In genomic region chr21:41846536-41846935, GRCh38 we compare ENCODE assay signal across 20 cellular contexts.
"Had no signal": no experiment of that assay in that cellular context is flagged by ENCODE, and none has a peak within 500 bp of the region (broad histone marks: within the 10 kb centered on the region; RNA-seq: fewer than 3 reads in every experiment).

No MANE protein-coding gene starts in this region.

- H3K4me3 Mint-ChIP-seq: activated CD8-positive, alpha-beta T cell treated with anti-CD3 and anti-CD28 coated beads for 36 hours; activated naive CD8-positive, alpha-beta T cell treated with anti-CD3 and anti-CD28 coated beads, Interleukin-2, amount 10 ng/mL, durations not matched to agents 7 days and 5 days had no signal

- H3K27ac ChIP-seq: adrenal gland, KMS-11, VCaP had no signal

- H3K9ac ChIP-seq: KMS-11, SK-N-SH had no signal

- DNase-seq: activated CD4-positive, alpha-beta T cell treated with anti-CD3 and anti-CD28 coated beads for 4 hours; activated CD8-positive, alpha-beta memory T cell treated with anti-CD3 and anti-CD28 coated beads, Interleukin-2, amount 50 U/mL, for 4 hours; activated CD8-positive, alpha-beta T cell treated with anti-CD3 and anti-CD28 coated beads for 36 hours; activated naive CD4-positive, alpha-beta T cell treated with anti-CD3 and anti-CD28 coated beads, Interleukin-2, amount 50 U/mL, for 16 hours; activated naive CD8-positive, alpha-beta T cell treated with anti-CD3 and anti-CD28 coated beads, Interleukin-2, amount 10 ng/mL, durations not matched to agents 7 days and 5 days; adrenal gland; central memory CD4-positive, alpha-beta T cell; MG63; MV-4-11; NCI-H1092 treated with DMSO at 0.1 percent for 48 hours; NCI-H1417 treated with DMSO at 0.1 percent for 48 hours; NCI-H1694 treated with DMSO at 0.1 percent for 48 hours; NCI-H2029 treated with DMSO at 0.1 percent for 48 hours; NCI-H510A treated with DMSO at 0.1 percent for 48 hours; SK-N-SH; T-helper 1 cell had no signal

- H3K4me1 ChIP-seq: adrenal gland had no signal

- H3K9me3 Mint-ChIP-seq: activated CD8-positive, alpha-beta T cell treated with anti-CD3 and anti-CD28 coated beads for 36 hours; activated naive CD8-positive, alpha-beta T cell treated with anti-CD3 and anti-CD28 coated beads, Interleukin-2, amount 10 ng/mL, durations not matched to agents 7 days and 5 days had no signal

- H3K27me3 ChIP-seq: adrenal gland, MG63 had no signal

- H3K4me2 ChIP-seq: KMS-11, SK-N-SH had no signal

- ATAC-seq: activated CD4-positive, CD25-positive, alpha-beta regulatory T cell treated with anti-CD3 and anti-CD28 coated beads, Interleukin-2, amount 50 U/mL, for 24 hours; activated CD8-positive, alpha-beta T cell treated with anti-CD3 and anti-CD28 coated beads for 36 hours; Right ventricle myocardium inferior had no signal

- H3K9me2 ChIP-seq: SK-N-SH had no signal

- H3K4me3 ChIP-seq: adrenal gland, MG63 had no signal

- H3K9me3 ChIP-seq: adrenal gland, SK-N-SH had no signal

- H3K27ac Mint-ChIP-seq: activated CD8-positive, alpha-beta T cell treated with anti-CD3 and anti-CD28 coated beads for 36 hours; activated naive CD8-positive, alpha-beta T cell treated with anti-CD3 and anti-CD28 coated beads, Interleukin-2, amount 10 ng/mL, durations not matched to agents 7 days and 5 days had no signal

- H3K4me1 Mint-ChIP-seq: activated naive CD8-positive, alpha-beta T cell treated with anti-CD3 and anti-CD28 coated beads, Interleukin-2, amount 10 ng/mL, durations not matched to agents 7 days and 5 days had no signal

- H3K27me3 Mint-ChIP-seq: activated CD8-positive, alpha-beta T cell treated with anti-CD3 and anti-CD28 coated beads for 36 hours; activated naive CD8-positive, alpha-beta T cell treated with anti-CD3 and anti-CD28 coated beads, Interleukin-2, amount 10 ng/mL, durations not matched to agents 7 days and 5 days had no signal

- H3K36me3 ChIP-seq: adrenal gland had no signal
